Comparison of ENCODE assay signal across 24 cellular contexts in genomic region chr4:45987858-45988257, GRCh38.
"Had no signal": no experiment of that assay in that cellular context is flagged by ENCODE, and none has a peak within 500 bp of the region (broad histone marks: within the 10 kb centered on the region; RNA-seq: fewer than 3 reads in every experiment).

No MANE protein-coding gene starts in this region.

- H3K36me3 ChIP-seq: esophagus squamous epithelium, gastrocnemius medialis, heart right ventricle, left lung, lower lobe of right lung had no signal

- H3K4me3 ChIP-seq: esophagus squamous epithelium, gastrocnemius medialis, heart right ventricle, left lung, lower lobe of right lung had no signal

- DNase-seq: cortex of kidney; effector CD8-positive, alpha-beta T cell; effector memory CD8-positive, alpha-beta T cell; endodermal cell; erythroblast; esophagus squamous epithelium; foreskin fibroblast; foreskin melanocyte; gastrocnemius medialis; glutamatergic neuron; head of caudate nucleus; heart right ventricle; hippocampal formation; left cardiac atrium; left lung; left ventricle myocardium superior; lower lobe of right lung; mesendoderm; midbrain; naive thymus-derived CD4-positive, alpha-beta T cell had no signal

- H3K4me1 Mint-ChIP-seq: memory B cell; naive thymus-derived CD4-positive, alpha-beta T cell had no signal

- H3K36me3 Mint-ChIP-seq: memory B cell had no signal

- H3K27me3 ChIP-seq: esophagus squamous epithelium, gastrocnemius medialis, heart right ventricle, left lung had no signal

- ATAC-seq: effector memory CD8-positive, alpha-beta T cell; esophagus mucosa; gastrocnemius medialis; heart right ventricle; left cardiac atrium; left lung; left ventricle myocardium superior; lower lobe of right lung; naive thymus-derived CD4-positive, alpha-beta T cell had no signal

- H3K27me3 Mint-ChIP-seq: dendritic cell treated with granulocyte-macrophage colony-stimulating factor and Interleukin-4, amounts not matched to agents 40 ng/mL and 50 ng/mL, for 4 days; effector memory CD8-positive, alpha-beta T cell; memory B cell; naive thymus-derived CD4-positive, alpha-beta T cell had no signal

- H3K27ac Mint-ChIP-seq: dendritic cell treated with granulocyte-macrophage colony-stimulating factor and Interleukin-4, amounts not matched to agents 40 ng/mL and 50 ng/mL, for 4 days; effector memory CD8-positive, alpha-beta T cell; endodermal cell; memory B cell; naive thymus-derived CD4-positive, alpha-beta T cell had no signal

- H3K9me3 ChIP-seq: esophagus squamous epithelium, gastrocnemius medialis, lower lobe of right lung had no signal

- H3K4me3 Mint-ChIP-seq: dendritic cell treated with granulocyte-macrophage colony-stimulating factor and Interleukin-4, amounts not matched to agents 40 ng/mL and 50 ng/mL, for 4 days; effector memory CD8-positive, alpha-beta T cell; endodermal cell; memory B cell; naive thymus-derived CD4-positive, alpha-beta T cell had no signal

- H3K27ac ChIP-seq: epithelial cell of prostate, esophagus squamous epithelium, gastrocnemius medialis, heart right ventricle, left lung, lower lobe of right lung had no signal

- H3K4me1 ChIP-seq: esophagus squamous epithelium, gastrocnemius medialis, heart right ventricle, left lung, lower lobe of right lung had no signal
